8 cellular contexts compared by ENCODE assay signal in genomic region chr6:161498359-161498758, GRCh38.
DNase-seq lines count a peak whose midpoint lies in the region; ATAC-seq and TF ChIP-seq lines count a peak whose summit lies in the region.

No MANE protein-coding gene starts in this region.

- no peak overlapping the region for H3K4me3 Mint-ChIP-seq in nephron progenitor cell
- no peak overlapping the region for H3K4me3 Mint-ChIP-seq in activated T-helper 2 cell treated with anti-CD3 and anti-CD28 coated beads, Interferon-gamma antibody, Interleukin-2, Interleukin-4, amounts not matched to agents 10 μg/mL and 5 μg/mL and 100 μg/mL, durations not matched to agents 14 hours and 24 hours and 36 hours (ENCODE audit: low read depth)
- H3K4me3 Mint-ChIP-seq in activated CD4-positive, alpha-beta T cell treated with anti-CD3 and anti-CD28 coated beads, Interleukin-2, amount 10 ng/mL, durations not matched to agents 7 days and 5 days: no peak overlapping the region

- DNase-seq in GM12865 (ENCODE audit: low read depth) (peak; percentile 18), NCI-H1105 (lab: John Stamatoyannopoulos, UW) (peak; percentile 77), brain microvascular endothelial cell (peak; percentile 13), nephron progenitor cell (peak; percentile 46)
- no peak for DNase-seq in activated T-helper 2 cell treated with anti-CD3 and anti-CD28 coated beads, Interferon-gamma antibody, Interleukin-2, Interleukin-4, amounts not matched to agents 10 μg/mL and 5 μg/mL and 100 μg/mL, durations not matched to agents 14 hours and 24 hours and 36 hours (ENCODE audit: low spot score)
- no peak for DNase-seq in activated CD4-positive, alpha-beta T cell treated with anti-CD3 and anti-CD28 coated beads, Interleukin-2, amount 10 ng/mL, durations not matched to agents 7 days and 5 days

- in situ Hi-C loops in brain microvascular endothelial cell (cut with HindIII; ENCODE audit: low pct_ligation_motif_present, low sequenced_read_pairs): no loop called here

- H3K36me3 Mint-ChIP-seq in nephron progenitor cell (ENCODE audit: low read depth): no peaks in the 10 kb centered on the region
- H3K36me3 Mint-ChIP-seq in activated T-helper 2 cell treated with anti-CD3 and anti-CD28 coated beads, Interferon-gamma antibody, Interleukin-2, Interleukin-4, amounts not matched to agents 10 μg/mL and 5 μg/mL and 100 μg/mL, durations not matched to agents 14 hours and 24 hours and 36 hours (ENCODE audit: low read depth): no peaks in the 10 kb centered on the region
- H3K36me3 Mint-ChIP-seq in activated CD4-positive, alpha-beta T cell treated with anti-CD3 and anti-CD28 coated beads, Interleukin-2, amount 10 ng/mL, durations not matched to agents 7 days and 5 days (ENCODE audit: low read depth): no peaks in the 10 kb centered on the region

- H3K4me3 ChIP-seq in GM12865 (ENCODE audit: low read depth, low read length) (no peak overlapping the region), brain microvascular endothelial cell (ENCODE audit: low read depth, low read length) (no peak overlapping the region)

- H3K4me1 Mint-ChIP-seq in nephron progenitor cell: peaks cover 17% of the 10 kb centered on the region
- H3K4me1 Mint-ChIP-seq in activated T-helper 2 cell treated with anti-CD3 and anti-CD28 coated beads, Interferon-gamma antibody, Interleukin-2, Interleukin-4, amounts not matched to agents 10 μg/mL and 5 μg/mL and 100 μg/mL, durations not matched to agents 14 hours and 24 hours and 36 hours (ENCODE audit: low read depth): no peaks in the 10 kb centered on the region
- no peaks in the 10 kb centered on the region for H3K4me1 Mint-ChIP-seq in activated CD4-positive, alpha-beta T cell treated with anti-CD3 and anti-CD28 coated beads, Interleukin-2, amount 10 ng/mL, durations not matched to agents 7 days and 5 days

- H3K27ac ChIP-seq in brain microvascular endothelial cell: no peak overlapping the region

- intact Hi-C loops in activated T-helper 2 cell treated with anti-CD3 and anti-CD28 coated beads, Interferon-gamma antibody, Interleukin-2, Interleukin-4, amounts not matched to agents 10 μg/mL and 5 μg/mL and 100 μg/mL, durations not matched to agents 14 hours and 24 hours and 36 hours (cut with micrococcal nuclease): no loop called here

- no peaks in the 10 kb centered on the region for H3K9me3 Mint-ChIP-seq in nephron progenitor cell
- no peaks in the 10 kb centered on the region for H3K9me3 Mint-ChIP-seq in activated T-helper 2 cell treated with anti-CD3 and anti-CD28 coated beads, Interferon-gamma antibody, Interleukin-2, Interleukin-4, amounts not matched to agents 10 μg/mL and 5 μg/mL and 100 μg/mL, durations not matched to agents 14 hours and 24 hours and 36 hours
- H3K9me3 Mint-ChIP-seq in activated CD4-positive, alpha-beta T cell treated with anti-CD3 and anti-CD28 coated beads, Interleukin-2, amount 10 ng/mL, durations not matched to agents 7 days and 5 days: peaks cover 4% of the 10 kb centered on the region

- no peaks in the 10 kb centered on the region for H3K36me3 ChIP-seq in brain microvascular endothelial cell (replicated peaks)

- peaks cover 26% of the 10 kb centered on the region for H3K27me3 Mint-ChIP-seq in nephron progenitor cell (ENCODE audit: low read depth, poor library complexity)
- H3K27me3 Mint-ChIP-seq in activated T-helper 2 cell treated with anti-CD3 and anti-CD28 coated beads, Interferon-gamma antibody, Interleukin-2, Interleukin-4, amounts not matched to agents 10 μg/mL and 5 μg/mL and 100 μg/mL, durations not matched to agents 14 hours and 24 hours and 36 hours (ENCODE audit: low read depth): no peaks in the 10 kb centered on the region
- no peaks in the 10 kb centered on the region for H3K27me3 Mint-ChIP-seq in activated CD4-positive, alpha-beta T cell treated with anti-CD3 and anti-CD28 coated beads, Interleukin-2, amount 10 ng/mL, durations not matched to agents 7 days and 5 days

- POLR2A ChIA-PET in activated CD4-positive, alpha-beta T cell treated with anti-CD3 and anti-CD28 coated beads, Interleukin-2, amount 10 ng/mL, durations not matched to agents 7 days and 5 days (lab: Charles Lee): no interaction called here

- CTCF ChIA-PET in activated CD4-positive, alpha-beta T cell treated with anti-CD3 and anti-CD28 coated beads, Interleukin-2, amount 10 ng/mL, durations not matched to agents 7 days and 5 days (lab: Charles Lee): interaction anchor here (0.7 to 1.1 kb wide), 2 partner anchors 47 to 81 kb away, joined by 4 read pairs; no protein-coding TSS in a partner anchor

- no peak for ATAC-seq in GM21447 (IDR thresholded peaks at IDR 0.05; ENCODE audit: unreplicated experiment)
- ATAC-seq in GM18519 (IDR thresholded peaks at IDR 0.05; ENCODE audit: low FRiP score, unreplicated experiment): no peak

- peak overlapping the region; percentile 45 for H3K27ac Mint-ChIP-seq in nephron progenitor cell
- no peak overlapping the region for H3K27ac Mint-ChIP-seq in activated T-helper 2 cell treated with anti-CD3 and anti-CD28 coated beads, Interferon-gamma antibody, Interleukin-2, Interleukin-4, amounts not matched to agents 10 μg/mL and 5 μg/mL and 100 μg/mL, durations not matched to agents 14 hours and 24 hours and 36 hours
- H3K27ac Mint-ChIP-seq in activated CD4-positive, alpha-beta T cell treated with anti-CD3 and anti-CD28 coated beads, Interleukin-2, amount 10 ng/mL, durations not matched to agents 7 days and 5 days: no peak overlapping the region

- TF ChIP-seq CTCF in GM12865 (IDR thresholded peaks at IDR 0.05; ENCODE audit: insufficient read depth, low read depth, low read length, missing control alignments) (no peak), brain microvascular endothelial cell (IDR thresholded peaks at IDR 0.05; ENCODE audit: low read depth, low read length, missing control alignments) (peak; percentile 53), nephron progenitor cell (IDR thresholded peaks at IDR 0.05) (no peak)

- no peaks in the 10 kb centered on the region for H3K27me3 ChIP-seq in brain microvascular endothelial cell (replicated peaks)

Comparison
In these comparisons a context has a peak if more than half of its experiments do, and no peak if none do; other contexts are left out.
1. DNase-seq: peak in GM12865 (single experiment), NCI-H1105 (single experiment), brain microvascular endothelial cell (single experiment) and nephron progenitor cell (single experiment); none in activated T-helper 2 cell treated with anti-CD3 and anti-CD28 coated beads, Interferon-gamma antibody, Interleukin-2, Interleukin-4, amounts not matched to agents 10 μg/mL and 5 μg/mL and 100 μg/mL, durations not matched to agents 14 hours and 24 hours and 36 hours (single experiment) and activated CD4-positive, alpha-beta T cell treated with anti-CD3 and anti-CD28 coated beads, Interleukin-2, amount 10 ng/mL, durations not matched to agents 7 days and 5 days (single experiment).